ENCODE assay signal across 28 cellular contexts in the genomic region with DNA sequence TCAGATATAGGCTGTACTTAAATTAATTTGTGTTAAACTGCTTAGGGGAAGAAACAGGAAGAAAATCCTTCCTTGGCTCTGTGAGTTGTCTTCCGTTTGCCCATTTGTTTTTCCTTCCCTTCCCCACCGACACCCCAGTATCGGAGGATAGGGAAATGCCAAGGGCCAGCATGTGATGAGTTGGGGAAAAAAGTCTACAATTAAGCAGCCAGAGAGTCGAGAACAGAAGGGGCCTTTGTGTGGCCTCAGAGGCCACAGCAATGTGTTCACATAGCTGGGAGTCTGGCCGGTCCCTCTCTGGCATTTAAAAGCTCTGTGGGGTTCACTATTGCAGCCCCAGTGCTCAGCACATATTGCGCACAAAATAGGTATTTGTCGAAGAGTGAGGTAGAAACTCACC.
"Had no signal": no experiment of that assay in that cellular context is flagged by ENCODE, and none has a peak within 500 bp of the region (broad histone marks: within the 10 kb centered on the region; RNA-seq: fewer than 3 reads in every experiment).

No MANE protein-coding gene starts in this region.

- H3K9me3 ChIP-seq: heart right ventricle, neutrophil, ovary, psoas muscle, right atrium auricular region, right lobe of liver, thoracic aorta, tibial artery, upper lobe of right lung had no signal

- DNase-seq: heart right ventricle; islet precursor cell; left ventricle myocardium inferior; naive B cell; natural killer cell; nephron progenitor cell; occipital lobe; ovary; posterior cingulate gyrus; psoas muscle; right lobe of liver; stimulated activated CD4-positive, alpha-beta T cell treated with anti-CD3 and anti-CD28 coated beads, Interleukin-1b, Interleukin-23, amount 100 ng/mL, for 48 hours; stimulated activated CD4-positive, alpha-beta T cell treated with anti-CD3 and anti-CD28 coated beads, Interleukin-2, amount 100 ng/mL, for 48 hours; stimulated activated naive CD4-positive, alpha-beta T cell; tibial artery; trophoblast cell; upper lobe of right lung had no signal

- H3K36me3 Mint-ChIP-seq: memory B cell, mesothelial cell of epicardium, naive B cell, natural killer cell, neural progenitor cell had no signal

- H3K4me1 Mint-ChIP-seq: memory B cell, mesothelial cell of epicardium, naive B cell, natural killer cell, neural progenitor cell had no signal

- H3K27me3 ChIP-seq: hepatocyte, neural progenitor cell, ovary, right atrium auricular region, right lobe of liver, upper lobe of right lung had no signal

- H3K4me3 Mint-ChIP-seq: memory B cell; mesothelial cell of epicardium; naive B cell; natural killer cell; nephron progenitor cell; neural progenitor cell; stimulated activated naive CD8-positive, alpha-beta T cell treated with anti-CD3 and anti-CD28 coated beads, Interleukin-15, Interleukin-2, amounts not matched to agents 100 ng/mL and 50 ng/mL, for 24 hours had no signal

- H3K27ac ChIP-seq: heart right ventricle, hepatocyte, left ventricle myocardium inferior, neural progenitor cell, neutrophil, ovary, psoas muscle, right atrium auricular region, right lobe of liver, suprapubic skin, thoracic aorta, tibial artery, upper lobe of right lung had no signal

- H3K27ac Mint-ChIP-seq: memory B cell; mesothelial cell of epicardium; naive B cell; natural killer cell; nephron progenitor cell; neural progenitor cell; stimulated activated naive CD8-positive, alpha-beta T cell treated with anti-CD3 and anti-CD28 coated beads, Interleukin-15, Interleukin-2, amounts not matched to agents 100 ng/mL and 50 ng/mL, for 24 hours had no signal

- H3K36me3 ChIP-seq: heart right ventricle, left ventricle myocardium inferior, neural progenitor cell, neutrophil, ovary, right atrium auricular region, right lobe of liver, suprapubic skin, thoracic aorta, tibial artery, upper lobe of right lung had no signal

- H3K79me2 ChIP-seq: hepatocyte had no signal

- H3K9me3 Mint-ChIP-seq: natural killer cell, neural progenitor cell had no signal

- H3K9ac ChIP-seq: neural progenitor cell had no signal

- H3K4me3 ChIP-seq: heart right ventricle, hepatocyte, left ventricle myocardium inferior, lung, neural progenitor cell, ovary, psoas muscle, right atrium auricular region, right lobe of liver, smooth muscle cell, suprapubic skin, thoracic aorta, tibial artery, upper lobe of right lung had no signal

- H3K4me2 ChIP-seq: hepatocyte, neural progenitor cell, smooth muscle cell had no signal

- H3K4me1 ChIP-seq: heart right ventricle, left ventricle myocardium inferior, neural progenitor cell, psoas muscle, right atrium auricular region, right lobe of liver, suprapubic skin, tibial artery, upper lobe of right lung had no signal

- ATAC-seq: heart right ventricle, natural killer cell, psoas muscle, right lobe of liver, upper lobe of right lung had no signal
